8 cellular contexts compared by ENCODE assay signal in the genomic region with DNA sequence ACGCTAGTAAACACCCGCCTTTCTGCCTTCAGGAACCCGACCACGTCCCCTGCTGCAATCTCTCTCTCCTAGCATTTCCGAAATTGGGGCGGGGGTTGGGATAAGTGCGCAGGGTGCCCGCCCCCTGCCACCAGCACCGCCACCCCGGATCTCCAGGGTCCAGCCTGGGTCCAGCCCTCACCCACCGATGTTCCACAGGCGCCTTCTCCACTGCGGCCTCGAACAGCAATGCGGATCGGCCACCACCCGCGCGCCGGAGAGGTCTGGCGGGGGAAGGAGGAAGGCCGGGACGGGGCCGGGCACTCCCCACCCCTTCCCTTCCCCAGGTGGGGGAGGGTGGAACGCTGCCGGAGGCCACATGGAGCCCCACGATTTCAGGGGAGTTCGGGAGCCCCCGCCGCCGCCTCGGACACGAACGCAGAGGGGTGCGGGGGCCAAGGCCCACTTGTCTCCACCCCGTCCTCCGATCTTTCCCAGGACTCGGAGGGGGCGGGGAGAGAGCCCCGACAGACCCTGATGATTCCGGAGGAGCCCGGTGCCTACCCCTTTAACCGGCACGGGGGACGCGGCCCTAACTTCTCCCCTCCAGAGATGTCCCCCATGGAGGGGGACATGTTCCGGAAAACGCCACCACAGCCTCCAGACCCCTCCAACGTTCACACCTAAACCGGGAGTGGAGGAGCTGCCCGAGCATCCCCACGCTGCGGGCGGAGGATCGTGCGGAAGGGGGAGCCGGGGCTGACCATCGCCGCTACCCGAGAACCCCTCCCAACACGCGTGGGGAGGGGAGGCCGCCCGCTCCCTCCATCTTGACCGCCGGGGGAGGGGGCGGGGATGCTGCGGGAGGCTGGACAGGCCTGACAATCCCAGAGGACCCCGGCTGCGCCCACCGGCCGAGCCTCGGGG. TPM values are rescaled to one million over a fixed set of nuclear protein-coding genes. Genes with fewer than 3 reads are reported as not detected.
DNase-seq lines count a peak whose midpoint lies in the region; ATAC-seq and TF ChIP-seq lines count a peak whose summit lies in the region.

No MANE protein-coding gene starts in this region.

- H3K4me3 Mint-ChIP-seq in natural killer cell treated with Interleukin-12 subunit alpha and Interleukin-12 subunit beta and Interleukin-15 and Interleukin-18, amount 100 ng/mL, for 72 hours = peak overlapping the region; percentile 90
- peak overlapping the region; percentile 100 for H3K4me3 Mint-ChIP-seq in type B pancreatic cell

- no peaks in the 10 kb centered on the region for H3K36me3 Mint-ChIP-seq in natural killer cell treated with Interleukin-12 subunit alpha and Interleukin-12 subunit beta and Interleukin-15 and Interleukin-18, amount 100 ng/mL, for 72 hours
- peaks cover 4% of the 10 kb centered on the region for H3K36me3 Mint-ChIP-seq in type B pancreatic cell

- peaks cover 39% of the 10 kb centered on the region for H3K4me1 ChIP-seq in OCI-LY1 (ENCODE audit: insufficient read depth, low read length, severe bottlenecking)

- peaks cover 25 to 27% of the 10 kb centered on the region in 2 donors for H3K4me1 Mint-ChIP-seq in natural killer cell treated with Interleukin-12 subunit alpha and Interleukin-12 subunit beta and Interleukin-15 and Interleukin-18, amount 100 ng/mL, for 72 hours (ENCODE audit: low read depth in 2 of 2)
- H3K4me1 Mint-ChIP-seq in type B pancreatic cell (ENCODE audit: unreplicated experiment) = peaks cover 27% of the 10 kb centered on the region

- H2AFZ ChIP-seq in OCI-LY1 (ENCODE audit: low read length) = no peak overlapping the region

- peaks cover 54% of the 10 kb centered on the region for H3K79me2 ChIP-seq in OCI-LY1 (ENCODE audit: insufficient read depth, low read length)

- peak overlapping the region; percentile 58 for H3K27ac ChIP-seq in OCI-LY1 (ENCODE audit: low read depth, low read length, poor library complexity, severe bottlenecking)

- no peaks in the 10 kb centered on the region for H3K27me3 ChIP-seq in OCI-LY1 (ENCODE audit: insufficient read depth, low read length)

- peak overlapping the region; percentile 92 for H3K4me2 ChIP-seq in OCI-LY1 (ENCODE audit: low read length)

- peak overlapping the region; percentile 98 for H3K4me3 ChIP-seq in OCI-LY1 (ENCODE audit: low read depth, low read length, poor library complexity, severe bottlenecking)
- peak overlapping the region; percentile 85 for H3K4me3 ChIP-seq in fibroblast of the aortic adventitia (ENCODE audit: low read depth, low read length)

- no peaks in the 10 kb centered on the region for H3K9me3 Mint-ChIP-seq in natural killer cell treated with Interleukin-12 subunit alpha and Interleukin-12 subunit beta and Interleukin-15 and Interleukin-18, amount 100 ng/mL, for 72 hours
- H3K9me3 Mint-ChIP-seq in type B pancreatic cell = no peaks in the 10 kb centered on the region

- H4K20me1 ChIP-seq in OCI-LY1 (ENCODE audit: insufficient read depth, low read length) = no peaks in the 10 kb centered on the region

- peak; percentile 65 for DNase-seq in GM10266 (ENCODE audit: extremely low spot score)
- DNase-seq in activated T-helper 9 cell treated with anti-CD3 and anti-CD28 coated beads, Interleukin-2, amount 50 U/mL, for 16 hours (ENCODE audit: low read depth) = peak; percentile 9
- DNase-seq in fibroblast of the aortic adventitia (ENCODE audit: low read depth) = no peak
- no peak for DNase-seq in natural killer cell treated with Interleukin-12 subunit alpha and Interleukin-12 subunit beta and Interleukin-15 and Interleukin-18, amount 100 ng/mL, for 72 hours (ENCODE audit: low spot score)
- peak; percentile 76 for DNase-seq in type B pancreatic cell (ENCODE audit: extremely low spot score, unreplicated experiment)

- H3F3A ChIP-seq in OCI-LY1 (ENCODE audit: insufficient read depth, low read length) = no peaks in the 10 kb centered on the region

- H3K27ac Mint-ChIP-seq in natural killer cell treated with Interleukin-12 subunit alpha and Interleukin-12 subunit beta and Interleukin-15 and Interleukin-18, amount 100 ng/mL, for 72 hours = peak overlapping the region; percentile 49 to 82
- peak overlapping the region; percentile 99 for H3K27ac Mint-ChIP-seq in type B pancreatic cell

- H3K27me3 Mint-ChIP-seq in natural killer cell treated with Interleukin-12 subunit alpha and Interleukin-12 subunit beta and Interleukin-15 and Interleukin-18, amount 100 ng/mL, for 72 hours = no peaks in the 10 kb centered on the region
- peaks cover 4% of the 10 kb centered on the region for H3K27me3 Mint-ChIP-seq in type B pancreatic cell

- ATAC-seq in HG02588 (IDR thresholded peaks at IDR 0.05; ENCODE audit: unreplicated experiment) = peak; percentile 22
- ATAC-seq in natural killer cell treated with Interleukin-12 subunit alpha and Interleukin-12 subunit beta and Interleukin-15 and Interleukin-18, amount 100 ng/mL, for 72 hours = peak; percentile 7 to 8
- no peak for ATAC-seq in GM21717 (IDR thresholded peaks at IDR 0.05; ENCODE audit: unreplicated experiment)

- H3K9me2 ChIP-seq in OCI-LY1 (ENCODE audit: low read depth, low read length) = no peaks in the 10 kb centered on the region

- H3K9me3 ChIP-seq in OCI-LY1 (ENCODE audit: low read length) = no peaks in the 10 kb centered on the region

- no peaks in the 10 kb centered on the region for H3K36me3 ChIP-seq in OCI-LY1 (ENCODE audit: insufficient read depth, low read length)

- peak overlapping the region; percentile 91 for H3K9ac ChIP-seq in OCI-LY1 (ENCODE audit: low read length)

- TF ChIP-seq CTCF in GM10266 (IDR thresholded peaks at IDR 0.05; ENCODE audit: control insufficient read depth, insufficient read depth, low read depth, missing control alignments) = no peak
- TF ChIP-seq CTCF in OCI-LY1 (IDR thresholded peaks at IDR 0.05; ENCODE audit: low read length) = no peak
- TF ChIP-seq CTCF in fibroblast of the aortic adventitia (IDR thresholded peaks at IDR 0.05; ENCODE audit: insufficient read depth, low read length) = no peak
- no peak for TF ChIP-seq CTCF in type B pancreatic cell (conservative IDR thresholded peaks at IDR 0.05)

RNA-seq across cellular contexts. Expression of a gene that starts 1.1 kb away (rescaled TPM):
- total RNA-seq in fibroblast of the aortic adventitia (ENCODE audit: low replicate concordance) = 45.7 and 114 TPM in 2 replicates
- total RNA-seq in natural killer cell treated with Interleukin-12 subunit alpha and Interleukin-12 subunit beta and Interleukin-15 and Interleukin-18, amount 100 ng/mL, for 72 hours = 10 to 100 TPM; 32.8 to 67.7 TPM
- 63.4 and 80.9 TPM in 2 replicates for total RNA-seq in type B pancreatic cell (ENCODE audit: low replicate concordance)

Comparison
In these comparisons a context has a peak if more than half of its experiments do, and no peak if none do; other contexts are left out.
1. DNase-seq: peak in GM10266 (single experiment), activated T-helper 9 cell treated with anti-CD3 and anti-CD28 coated beads, Interleukin-2, amount 50 U/mL, for 16 hours (single experiment) and type B pancreatic cell (single experiment); none in fibroblast of the aortic adventitia (single experiment) and natural killer cell treated with Interleukin-12 subunit alpha and Interleukin-12 subunit beta and Interleukin-15 and Interleukin-18, amount 100 ng/mL, for 72 hours (single experiment).